ENCODE assay signal across 9 cellular contexts in the genomic region with DNA sequence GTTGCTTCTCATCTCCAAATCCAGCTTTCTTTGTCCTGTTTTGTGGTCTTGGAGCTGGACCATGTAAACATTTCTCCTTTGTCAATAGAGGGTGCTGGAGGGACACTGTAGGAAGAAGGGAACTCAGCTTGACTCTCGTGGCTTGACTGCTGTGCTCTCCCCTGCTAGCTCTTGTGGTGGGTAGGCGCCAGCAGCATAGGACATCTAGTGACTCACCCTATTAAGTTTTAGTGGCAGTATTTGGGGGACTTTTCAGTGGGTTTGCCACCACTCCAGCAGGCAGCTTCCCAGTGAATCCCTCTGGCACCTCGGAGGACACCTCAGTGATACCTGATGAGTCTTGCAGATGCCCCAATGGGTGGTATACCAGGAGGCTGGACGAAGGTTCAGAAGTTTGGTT.
A peak's percentile ranks its signal among the peaks of the same experiment; 100 is the strongest.
DNase-seq lines count a peak whose midpoint lies in the region; ATAC-seq and TF ChIP-seq lines count a peak whose summit lies in the region.
"Had no signal": no experiment of that assay in that cellular context is flagged by ENCODE, and none has a peak within 500 bp of the region (broad histone marks: within the 10 kb centered on the region; RNA-seq: fewer than 3 reads in every experiment).

No MANE protein-coding gene starts in this region.

- H3K79me2 ChIP-seq in mammary epithelial cell (ENCODE audit: insufficient read depth, low read length) = no peaks in the 10 kb centered on the region

- no peak overlapping the region for H3K9ac ChIP-seq in mammary epithelial cell (ENCODE audit: insufficient read depth, low read length)

- no peak for DNase-seq in activated CD4-positive, alpha-beta T cell treated with anti-CD3 and anti-CD28 coated beads for 36 hours
- DNase-seq in activated CD4-positive, alpha-beta T cell treated with anti-CD3 and anti-CD28 coated beads for 4 hours = no peak
- DNase-seq in NCI-H446 (lab: John Stamatoyannopoulos, UW) = peak; percentile 5 to 54
- DNase-seq in mammary epithelial cell = peak; percentile 58
- no peak for DNase-seq in right lobe of liver
- no peak for DNase-seq in CD14-positive monocyte (ENCODE audit: low spot score)

- H3K27me3 ChIP-seq in mammary epithelial cell (ENCODE audit: insufficient read depth, low read length) = no peaks in the 10 kb centered on the region
- H3K27me3 ChIP-seq in right lobe of liver = no peaks in the 10 kb centered on the region

- TF ChIP-seq CTCF in mammary epithelial cell (conservative IDR thresholded peaks at IDR 0.05 in 1 of 2, IDR thresholded peaks at IDR 0.05 in 1 of 2; ENCODE audit: extremely low read depth in 1 of 2, insufficient read depth in 1 of 2, low read depth in 1 of 2, low read length in 2 of 2) = peak; percentile 38 to 59
- TF ChIP-seq CTCF in right lobe of liver (IDR thresholded peaks at IDR 0.05) = peak; percentile 28 to 56 (median 35)
- TF ChIP-seq CTCF in CD14-positive monocyte (IDR thresholded peaks at IDR 0.05) = no peak

- CTCF ChIA-PET in activated CD4-positive, alpha-beta T cell treated with anti-CD3 and anti-CD28 coated beads for 36 hours (lab: Charles Lee) = interaction anchor here (0.5 to 1.3 kb wide), 9 partner anchors 8 to 341 kb away, joined by 3 to 6 read pairs (median 3); no protein-coding TSS in a partner anchor
- CTCF ChIA-PET in mammary epithelial cell (lab: Charles Lee; ENCODE audit: low non-redundant PET) = interaction anchor here (0.6 to 1.5 kb wide), 3 partner anchors 154 to 1732 kb away, joined by 3 to 11 read pairs (median 3); no protein-coding TSS in a partner anchor

- no peaks in the 10 kb centered on the region for H3K9me3 Mint-ChIP-seq in activated CD4-positive, alpha-beta T cell treated with anti-CD3 and anti-CD28 coated beads for 36 hours (ENCODE audit: low read depth)
- peaks cover 0 to 3% (median 0%) of the 10 kb centered on the region in 7 donors for H3K9me3 Mint-ChIP-seq in CD14-positive monocyte

- in situ Hi-C loops in mammary epithelial cell (cut with MboI; ENCODE audit: low sequenced_read_pairs in 2 of 2) = no loop called here

- BruUV-seq in mammary epithelial cell (replicated peaks; lab: Mats Ljungman, UMichigan) = no TSS peak

- POLR2A ChIA-PET in activated CD4-positive, alpha-beta T cell treated with anti-CD3 and anti-CD28 coated beads for 36 hours (lab: Charles Lee) = no interaction called here

- H3K4me3 Mint-ChIP-seq in activated CD4-positive, alpha-beta T cell treated with anti-CD3 and anti-CD28 coated beads for 36 hours = no peak overlapping the region
- no peak overlapping the region for H3K4me3 Mint-ChIP-seq in CD14-positive monocyte

- H3K36me3 Mint-ChIP-seq in activated CD4-positive, alpha-beta T cell treated with anti-CD3 and anti-CD28 coated beads for 36 hours (ENCODE audit: low read depth) = no peaks in the 10 kb centered on the region
- H3K36me3 Mint-ChIP-seq in CD14-positive monocyte = no peaks in the 10 kb centered on the region

- H3K27ac ChIP-seq in mammary epithelial cell (ENCODE audit: insufficient read depth, low read depth, low read length) (no peak overlapping the region), right lobe of liver (no peak overlapping the region)
- H3K27ac ChIP-seq: neutrophil had no signal

- H4K20me1 ChIP-seq in mammary epithelial cell (ENCODE audit: insufficient read depth, low read length) = no peaks in the 10 kb centered on the region

- dilution Hi-C loops in mammary epithelial cell (cut with HindIII; ENCODE audit: low sequenced_read_pairs) = no loop called here

- intact Hi-C loops in activated CD4-positive, alpha-beta T cell treated with anti-CD3 and anti-CD28 coated beads for 36 hours (cut with DNase I, micrococcal nuclease) = no loop called here
- intact Hi-C loops in mammary epithelial cell (cut with micrococcal nuclease) (loop anchor here (1.0 kb wide), 2 partner anchors 174 to 269 kb away; no protein-coding TSS in a partner anchor), right lobe of liver (cut with DNase I) (no loop called here), CD14-positive monocyte (cut with micrococcal nuclease) (no loop called here)

- no peak overlapping the region for H2AFZ ChIP-seq in mammary epithelial cell (ENCODE audit: low read depth, low read length)

- H3K4me1 ChIP-seq in mammary epithelial cell (ENCODE audit: insufficient read depth, low read length) (no peaks in the 10 kb centered on the region), right lobe of liver (no peaks in the 10 kb centered on the region)

- ATAC-seq in activated CD4-positive, alpha-beta T cell treated with anti-CD3 and anti-CD28 coated beads for 36 hours = peak; percentile 49
- ATAC-seq in right lobe of liver (peak; percentile 77 to 87 (median 86)), GM21367 (IDR thresholded peaks at IDR 0.05; ENCODE audit: unreplicated experiment) (no peak), GM19467 (IDR thresholded peaks at IDR 0.05; ENCODE audit: unreplicated experiment) (no peak)

- TF ChIP-seq POLR2A in right lobe of liver (IDR thresholded peaks at IDR 0.05) = no peak

- WGBS in mammary epithelial cell (ENCODE audit: low coverage, missing lambda C conversion rate) = 75% methylated on average over 4 of the region's 4 CpGs
- WGBS in right lobe of liver (ENCODE audit: insufficient coverage, low coverage, low lambda C conversion rate, missing lambda C conversion rate) = 0% methylated on average over 2 of the region's 4 CpGs

- peaks cover 4% of the 10 kb centered on the region for H3K4me1 Mint-ChIP-seq in activated CD4-positive, alpha-beta T cell treated with anti-CD3 and anti-CD28 coated beads for 36 hours
- H3K4me1 Mint-ChIP-seq in CD14-positive monocyte = peaks cover 3% of the 10 kb centered on the region

- H3K4me3 ChIP-seq in mammary epithelial cell (replicated peaks in 1 of 3; ENCODE audit: insufficient read depth in 1 of 3, low read depth in 2 of 3, low read length in 3 of 3) (no peak overlapping the region), right lobe of liver (no peak overlapping the region)

- H3K4me2 ChIP-seq in mammary epithelial cell (ENCODE audit: insufficient read depth, low read depth, low read length) = no peak overlapping the region

- peaks cover 2% of the 10 kb centered on the region for H3K36me3 ChIP-seq in mammary epithelial cell (ENCODE audit: insufficient read depth, low read length)
- no peaks in the 10 kb centered on the region for H3K36me3 ChIP-seq in right lobe of liver
- H3K36me3 ChIP-seq: neutrophil had no signal

- H3K9me3 ChIP-seq in mammary epithelial cell (replicated peaks; ENCODE audit: insufficient read depth, low read length) (no peaks in the 10 kb centered on the region), right lobe of liver (no peaks in the 10 kb centered on the region)
- H3K9me3 ChIP-seq: neutrophil had no signal

- no peak overlapping the region for H3K27ac Mint-ChIP-seq in activated CD4-positive, alpha-beta T cell treated with anti-CD3 and anti-CD28 coated beads for 36 hours
- no peak overlapping the region for H3K27ac Mint-ChIP-seq in CD14-positive monocyte

- no peaks in the 10 kb centered on the region for H3K27me3 Mint-ChIP-seq in activated CD4-positive, alpha-beta T cell treated with anti-CD3 and anti-CD28 coated beads for 36 hours
- peaks cover 9 to 27% (median 13%) of the 10 kb centered on the region in 3 donors for H3K27me3 Mint-ChIP-seq in CD14-positive monocyte (ENCODE audit: low read depth in 3 of 3)

Comparison
In these comparisons a context has a peak if more than half of its experiments do, and no peak if none do; other contexts are left out.
1. ATAC-seq: peak in activated CD4-positive, alpha-beta T cell treated with anti-CD3 and anti-CD28 coated beads for 36 hours (single experiment) and right lobe of liver (4 of 4); none in GM21367 (single experiment) and GM19467 (single experiment).
2. DNase-seq: peak in NCI-H446 (2 of 2) and mammary epithelial cell (single experiment); none in activated CD4-positive, alpha-beta T cell treated with anti-CD3 and anti-CD28 coated beads for 36 hours (single experiment), activated CD4-positive, alpha-beta T cell treated with anti-CD3 and anti-CD28 coated beads for 4 hours (0 of 2), right lobe of liver (0 of 3) and CD14-positive monocyte (single experiment).